ENCODE assay signal across 20 cellular contexts in genomic region chr10:22760025-22760424, GRCh38.
"Had no signal": no experiment of that assay in that cellular context is flagged by ENCODE, and none has a peak within 500 bp of the region (broad histone marks: within the 10 kb centered on the region; RNA-seq: fewer than 3 reads in every experiment).

No MANE protein-coding gene starts in this region.

- DNase-seq: effector memory CD8-positive, alpha-beta T cell; esophagus squamous epithelium; foreskin fibroblast; immature natural killer cell; mucosa of descending colon; naive thymus-derived CD8-positive, alpha-beta T cell; posterior cingulate gyrus; right cardiac atrium; small intestine; stimulated activated CD4-positive, alpha-beta T cell treated with anti-CD3 and anti-CD28 coated beads, Interleukin-12 subunit alpha, Interleukin-12 subunit beta, amount 100 ng/mL, for 4 hours; stimulated activated CD4-positive, alpha-beta T cell treated with anti-CD3 and anti-CD28 coated beads, Interleukin-2, amount 100 ng/mL, for 48 hours; stimulated activated naive CD8-positive, alpha-beta T cell treated with anti-CD3 and anti-CD28 coated beads, Interleukin-15, Interleukin-2, amounts not matched to agents 100 U/mL and 50 U/mL, for 24 hours; testis; upper lobe of right lung had no signal

- FAIRE-seq: keratinocyte, small intestine had no signal

- H3K27ac ChIP-seq: epithelial cell of prostate, esophagus squamous epithelium, neutrophil, testis, tibial nerve, upper lobe of right lung, vagina had no signal

- H3K27me3 ChIP-seq: esophagus squamous epithelium, neutrophil, testis, tibial nerve, upper lobe of right lung, vagina had no signal

- ATAC-seq: effector memory CD8-positive, alpha-beta T cell; mucosa of descending colon; naive thymus-derived CD8-positive, alpha-beta T cell; right cardiac atrium; stimulated activated effector memory CD8-positive, alpha-beta T cell treated with anti-CD3 and anti-CD28 coated beads, Interleukin-12 subunit alpha, Interleukin-12 subunit beta, amount 100 ng/mL, for 72 hours; stimulated activated naive CD8-positive, alpha-beta T cell treated with anti-CD3 and anti-CD28 coated beads, Interleukin-15, Interleukin-2, amounts not matched to agents 100 U/mL and 50 U/mL, for 24 hours; upper lobe of right lung had no signal
